Comparison of ENCODE assay signal across 25 cellular contexts in the genomic region with DNA sequence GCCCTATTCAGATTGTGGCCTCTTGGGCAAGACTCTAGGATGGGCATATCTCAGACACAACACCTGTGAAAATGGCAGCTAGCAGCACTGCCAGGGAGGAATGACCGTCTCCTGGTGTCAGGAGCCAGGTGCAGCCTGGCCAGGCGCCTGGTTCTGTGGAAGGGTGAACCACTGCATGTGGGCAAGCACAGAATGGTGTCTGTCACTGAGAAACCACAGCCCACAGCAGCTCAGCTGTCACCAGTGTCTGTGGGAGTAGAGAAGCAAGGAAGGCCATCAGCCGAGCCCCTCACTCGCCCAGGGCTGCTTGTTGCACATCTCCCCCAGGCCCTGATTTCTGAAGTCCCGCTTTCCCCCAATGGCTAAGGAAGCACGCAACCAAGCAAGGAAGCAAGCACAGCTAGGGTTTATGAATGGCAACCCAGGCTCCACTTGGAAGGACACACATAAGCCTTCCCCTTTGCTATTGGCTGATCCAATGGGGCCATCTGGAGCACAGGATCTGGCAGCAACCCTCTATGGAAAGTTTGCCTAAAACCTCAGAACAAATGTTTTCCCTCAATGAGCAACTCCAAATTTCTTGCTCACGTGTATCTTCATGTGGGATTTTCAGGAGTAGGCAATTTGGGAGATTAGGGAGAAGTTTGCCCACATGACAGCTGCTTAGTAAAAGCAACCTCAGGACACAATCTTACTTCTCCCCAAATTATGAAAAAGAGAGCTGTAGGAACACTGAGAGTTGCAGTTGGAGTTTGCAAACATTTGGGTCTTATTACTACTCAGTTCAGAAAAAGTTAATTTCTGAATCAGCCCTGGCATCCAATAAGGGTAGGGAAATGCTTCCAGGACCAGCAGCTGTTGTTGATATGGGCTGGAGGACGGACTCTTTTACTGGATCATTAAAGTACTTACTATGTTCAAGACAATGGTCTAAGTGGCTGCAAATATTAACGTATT. TPM values are rescaled to one million over a fixed set of nuclear protein-coding genes. Genes with fewer than 3 reads are reported as not detected.
DNase-seq lines count a peak whose midpoint lies in the region; ATAC-seq and TF ChIP-seq lines count a peak whose summit lies in the region.
"Had no signal": no experiment of that assay in that cellular context is flagged by ENCODE, and none has a peak within 500 bp of the region (broad histone marks: within the 10 kb centered on the region; RNA-seq: fewer than 3 reads in every experiment).

No MANE protein-coding gene starts in this region.

- no peaks in the 10 kb centered on the region for H3K79me2 ChIP-seq in neural progenitor cell (ENCODE audit: low read depth)

- H3K4me3 Mint-ChIP-seq in neural progenitor cell, result no peak overlapping the region
- H3K4me3 Mint-ChIP-seq in naive thymus-derived CD4-positive, alpha-beta T cell, result no peak overlapping the region
- H3K4me3 Mint-ChIP-seq: activated CD4-positive, alpha-beta memory T cell treated with anti-CD3 and anti-CD28 coated beads, Interleukin-2, amount 10 ng/mL, durations not matched to agents 7 days and 5 days; activated naive CD8-positive, alpha-beta T cell treated with anti-CD3 and anti-CD28 coated beads for 36 hours; activated T-cell treated with anti-CD3 and anti-CD28 coated beads, Interleukin-2, amount 50 U/mL, for 4 hours; CD8-positive, alpha-beta T cell; naive thymus-derived CD8-positive, alpha-beta T cell; stimulated activated memory B cell treated with anti-CD40 and anti-IgM and Interleukin-4, amounts not matched to agents 10 μg/mL and 1 μg/mL and 100 μg/mL, for 72 hours; T-helper 17 cell had no signal

- no peaks in the 10 kb centered on the region for H3F3A ChIP-seq in neural progenitor cell (ENCODE audit: low read depth)

- POLR2A ChIA-PET in naive thymus-derived CD4-positive, alpha-beta T cell (lab: Charles Lee), result no interaction called here

- H4K20me1 ChIP-seq in neural progenitor cell (ENCODE audit: low read depth), result no peaks in the 10 kb centered on the region

- DNase-seq in AG10803 (ENCODE audit: low read depth) (peak; percentile 64), SK-MEL-5 (ENCODE audit: low read depth, low spot score) (peak; percentile 2), neural progenitor cell (ENCODE audit: low spot score) (no peak), stomach (no peak), KG1 (lab: John Stamatoyannopoulos, UW) (no peak)
- DNase-seq in central memory CD4-positive, alpha-beta T cell, result no peak
- DNase-seq in naive thymus-derived CD4-positive, alpha-beta T cell, result no peak
- DNase-seq: ACHN; activated CD4-positive, alpha-beta memory T cell treated with anti-CD3 and anti-CD28 coated beads, Interleukin-2, amount 10 ng/mL, durations not matched to agents 7 days and 5 days; activated naive CD8-positive, alpha-beta T cell treated with anti-CD3 and anti-CD28 coated beads for 36 hours; activated T-cell treated with anti-CD3 and anti-CD28 coated beads, Interleukin-2, amount 50 U/mL, for 4 hours; CD8-positive, alpha-beta T cell; effector CD8-positive, alpha-beta T cell; foreskin fibroblast; naive thymus-derived CD8-positive, alpha-beta T cell; NCI-H1105 treated with DMSO at 0.1 percent for 48 hours; stimulated activated CD4-positive, alpha-beta T cell treated with anti-CD3 and anti-CD28 coated beads, Interleukin-12 subunit alpha, Interleukin-12 subunit beta, amount 100 ng/mL, for 4 hours; T-helper 17 cell had no signal

- in situ Hi-C loops in SK-MEL-5 (cut with HindIII; ENCODE audit: low pct_unique_long_range_greater_than_20kb, low sequenced_read_pairs), result no loop called here

- peaks cover 2% of the 10 kb centered on the region for H3K27me3 Mint-ChIP-seq in neural progenitor cell (ENCODE audit: insufficient read depth, low read depth)
- H3K27me3 Mint-ChIP-seq in naive thymus-derived CD4-positive, alpha-beta T cell, result peaks cover 0 to 12% (median 4%) of the 10 kb centered on the region in 5 donors
- H3K27me3 Mint-ChIP-seq: activated naive CD8-positive, alpha-beta T cell treated with anti-CD3 and anti-CD28 coated beads for 36 hours had no signal

- peaks cover 1% of the 10 kb centered on the region for H3K36me3 Mint-ChIP-seq in neural progenitor cell
- no peaks in the 10 kb centered on the region for H3K36me3 Mint-ChIP-seq in naive thymus-derived CD4-positive, alpha-beta T cell
- H3K36me3 Mint-ChIP-seq: activated naive CD8-positive, alpha-beta T cell treated with anti-CD3 and anti-CD28 coated beads for 36 hours; CD8-positive, alpha-beta T cell; naive thymus-derived CD8-positive, alpha-beta T cell; stimulated activated memory B cell treated with anti-CD40 and anti-IgM and Interleukin-4, amounts not matched to agents 10 μg/mL and 1 μg/mL and 100 μg/mL, for 72 hours had no signal

- no peak overlapping the region for H3K4me2 ChIP-seq in neural progenitor cell

- H3K9ac ChIP-seq in neural progenitor cell, result no peak overlapping the region

- H3K27ac Mint-ChIP-seq in neural progenitor cell, result no peak overlapping the region
- H3K27ac Mint-ChIP-seq in naive thymus-derived CD4-positive, alpha-beta T cell, result no peak overlapping the region
- H3K27ac Mint-ChIP-seq: activated CD4-positive, alpha-beta memory T cell treated with anti-CD3 and anti-CD28 coated beads, Interleukin-2, amount 10 ng/mL, durations not matched to agents 7 days and 5 days; activated naive CD8-positive, alpha-beta T cell treated with anti-CD3 and anti-CD28 coated beads for 36 hours; CD8-positive, alpha-beta T cell; naive thymus-derived CD8-positive, alpha-beta T cell; stimulated activated memory B cell treated with anti-CD40 and anti-IgM and Interleukin-4, amounts not matched to agents 10 μg/mL and 1 μg/mL and 100 μg/mL, for 72 hours; T-helper 17 cell had no signal

- CTCF ChIA-PET in naive thymus-derived CD4-positive, alpha-beta T cell (lab: Charles Lee), result no interaction called here

- TF ChIP-seq EP300 in gastroesophageal sphincter (IDR thresholded peaks at IDR 0.05), result no peak
- no peak for TF ChIP-seq EP300 in stomach (IDR thresholded peaks at IDR 0.05)

- intact Hi-C loops in stomach (cut with DNase I; ENCODE audit: low total_unique reads), result loop anchor here (10.0 kb wide), 2 partner anchors 99 to 1089 kb away; no protein-coding TSS in a partner anchor
- intact Hi-C loops in naive thymus-derived CD4-positive, alpha-beta T cell (cut with micrococcal nuclease), result no loop called here

- ATAC-seq in gastroesophageal sphincter, result peak; percentile 63
- no peak for ATAC-seq in naive thymus-derived CD4-positive, alpha-beta T cell
- ATAC-seq: activated T-cell treated with anti-CD3 and anti-CD28 coated beads, Interleukin-2, amount 50 U/mL, for 4 hours; CD8-positive, alpha-beta T cell; naive thymus-derived CD8-positive, alpha-beta T cell; stimulated activated memory B cell treated with anti-CD40 and anti-IgM and Interleukin-4, amounts not matched to agents 10 μg/mL and 1 μg/mL and 100 μg/mL, for 72 hours; T-helper 17 cell had no signal

- H3K4me3 ChIP-seq in AG10803 (ENCODE audit: low read length) (no peak overlapping the region), gastroesophageal sphincter (no peak overlapping the region), neural progenitor cell (no peak overlapping the region), stomach (no peak overlapping the region)
- H3K4me3 ChIP-seq in naive thymus-derived CD4-positive, alpha-beta T cell (ENCODE audit: low read length), result no peak overlapping the region

- 53 to 54% methylated on average over 3 of the region's 9 CpGs for WGBS in gastroesophageal sphincter (ENCODE audit: low coverage in 1 of 2), 2 donors
- 71 to 81% (median 79%) methylated on average over 6 to 9 of the region's 9 CpGs for WGBS in stomach, 5 donors

- H3K9me3 ChIP-seq in gastroesophageal sphincter, result no peaks in the 10 kb centered on the region
- no peaks in the 10 kb centered on the region for H3K9me3 ChIP-seq in neural progenitor cell (ENCODE audit: low read depth)
- H3K9me3 ChIP-seq in stomach, result no peaks in the 10 kb centered on the region
- H3K9me3 ChIP-seq in naive thymus-derived CD4-positive, alpha-beta T cell (ENCODE audit: control insufficient read depth in 2 of 3, low read length in 3 of 3), result no peaks in the 10 kb centered on the region

- H3K27me3 ChIP-seq in gastroesophageal sphincter, result no peaks in the 10 kb centered on the region
- no peaks in the 10 kb centered on the region for H3K27me3 ChIP-seq in neural progenitor cell
- H3K27me3 ChIP-seq in stomach, result no peaks in the 10 kb centered on the region
- no peaks in the 10 kb centered on the region for H3K27me3 ChIP-seq in naive thymus-derived CD4-positive, alpha-beta T cell (ENCODE audit: control insufficient read depth in 2 of 2, insufficient read depth in 2 of 2, low read length in 2 of 2)

- H3K4me1 ChIP-seq in gastroesophageal sphincter, result peaks cover 0 to 37% (median 7%) of the 10 kb centered on the region in 3 donors
- no peaks in the 10 kb centered on the region for H3K4me1 ChIP-seq in neural progenitor cell
- H3K4me1 ChIP-seq in stomach, result peaks cover 0 to 31% (median 0%) of the 10 kb centered on the region in 4 donors
- H3K4me1 ChIP-seq in naive thymus-derived CD4-positive, alpha-beta T cell (ENCODE audit: control insufficient read depth in 2 of 2, insufficient read depth in 2 of 2, low read length in 2 of 2), result no peaks in the 10 kb centered on the region

- no peaks in the 10 kb centered on the region for H3K4me1 Mint-ChIP-seq in neural progenitor cell
- H3K4me1 Mint-ChIP-seq in naive thymus-derived CD4-positive, alpha-beta T cell, result no peaks in the 10 kb centered on the region
- H3K4me1 Mint-ChIP-seq: activated CD4-positive, alpha-beta memory T cell treated with anti-CD3 and anti-CD28 coated beads, Interleukin-2, amount 10 ng/mL, durations not matched to agents 7 days and 5 days; activated naive CD8-positive, alpha-beta T cell treated with anti-CD3 and anti-CD28 coated beads for 36 hours; naive thymus-derived CD8-positive, alpha-beta T cell; stimulated activated memory B cell treated with anti-CD40 and anti-IgM and Interleukin-4, amounts not matched to agents 10 μg/mL and 1 μg/mL and 100 μg/mL, for 72 hours; T-helper 17 cell had no signal

- H3K27ac ChIP-seq in gastroesophageal sphincter (peak overlapping the region in 3 of 4 donors; percentile 39 to 56 (median 52)), neural progenitor cell (no peak overlapping the region), stomach (peak overlapping the region in 2 of 5 donors; percentile 34 to 52)
- no peak overlapping the region for H3K27ac ChIP-seq in naive thymus-derived CD4-positive, alpha-beta T cell (ENCODE audit: low read depth, low read length)

- TF ChIP-seq CTCF in AG10803 (conservative IDR thresholded peaks at IDR 0.05; ENCODE audit: low read length) (no peak), gastroesophageal sphincter (IDR thresholded peaks at IDR 0.05) (no peak), neural progenitor cell (IDR thresholded peaks at IDR 0.05) (peak; percentile 10), stomach (IDR thresholded peaks at IDR 0.05) (no peak)

- TF ChIP-seq POLR2A in gastroesophageal sphincter (IDR thresholded peaks at IDR 0.05), result no peak
- TF ChIP-seq POLR2A in stomach (IDR thresholded peaks at IDR 0.05), result no peak

- no peak overlapping the region for H2AFZ ChIP-seq in neural progenitor cell (replicated peaks)

- H3K36me3 ChIP-seq in gastroesophageal sphincter, result peaks cover 0 to 8% of the 10 kb centered on the region in 2 donors
- H3K36me3 ChIP-seq in neural progenitor cell, result no peaks in the 10 kb centered on the region
- no peaks in the 10 kb centered on the region for H3K36me3 ChIP-seq in stomach
- H3K36me3 ChIP-seq in naive thymus-derived CD4-positive, alpha-beta T cell (ENCODE audit: control insufficient read depth in 2 of 3, insufficient read depth in 3 of 3, low read length in 3 of 3), result no peaks in the 10 kb centered on the region

- peaks cover 2% of the 10 kb centered on the region for H3K9me3 Mint-ChIP-seq in neural progenitor cell
- H3K9me3 Mint-ChIP-seq in naive thymus-derived CD4-positive, alpha-beta T cell, result no peaks in the 10 kb centered on the region
- H3K9me3 Mint-ChIP-seq: activated CD4-positive, alpha-beta memory T cell treated with anti-CD3 and anti-CD28 coated beads, Interleukin-2, amount 10 ng/mL, durations not matched to agents 7 days and 5 days; activated naive CD8-positive, alpha-beta T cell treated with anti-CD3 and anti-CD28 coated beads for 36 hours; activated T-cell treated with anti-CD3 and anti-CD28 coated beads, Interleukin-2, amount 50 U/mL, for 4 hours; CD8-positive, alpha-beta T cell; naive thymus-derived CD8-positive, alpha-beta T cell; stimulated activated memory B cell treated with anti-CD40 and anti-IgM and Interleukin-4, amounts not matched to agents 10 μg/mL and 1 μg/mL and 100 μg/mL, for 72 hours had no signal

RNA-seq across cellular contexts. Expression of gene GPHB5, which starts 44.7 kb away (rescaled TPM):
- total RNA-seq in SK-MEL-5 (2014; rRNA removed; shearing (Covaris generic)), result not detected in 2 replicates
- polyA plus RNA-seq in SK-MEL-5 (2015; cell fraction: cytosol; rRNA removed), result not detected in 2 replicates
- not detected in 2 replicates for polyA plus RNA-seq in SK-MEL-5 (2015; cell fraction: nucleus; rRNA removed)
- total RNA-seq in gastroesophageal sphincter (not detected), neural progenitor cell (ENCODE audit: low replicate concordance) (not detected in 2 replicates), stomach (not detected)
- not detected for polyA plus RNA-seq in stomach
- not detected for total RNA-seq in naive thymus-derived CD4-positive, alpha-beta T cell
- polyA plus RNA-seq in naive thymus-derived CD4-positive, alpha-beta T cell, result not detected
- total RNA-seq: activated CD4-positive, alpha-beta memory T cell treated with anti-CD3 and anti-CD28 coated beads, Interleukin-2, amount 10 ng/mL, durations not matched to agents 7 days and 5 days; activated naive CD8-positive, alpha-beta T cell treated with anti-CD3 and anti-CD28 coated beads for 36 hours; activated T-cell treated with anti-CD3 and anti-CD28 coated beads, Interleukin-2, amount 50 U/mL, for 4 hours; CD8-positive, alpha-beta T cell; HT1080; LHCN-M2; liver; naive thymus-derived CD8-positive, alpha-beta T cell; posterior vena cava; T-helper 17 cell; ureter had no signal
- polyA plus RNA-seq: liver; naive thymus-derived CD8-positive, alpha-beta T cell had no signal

Comparison
In these comparisons a context has a peak if more than half of its experiments do, and no peak if none do; other contexts are left out.
1. DNase-seq: peak in AG10803 (single experiment) and SK-MEL-5 (single experiment); none in neural progenitor cell (single experiment), central memory CD4-positive, alpha-beta T cell (single experiment), stomach (single experiment), naive thymus-derived CD4-positive, alpha-beta T cell (0 of 9) and KG1 (single experiment).
2. H3K27ac ChIP-seq: peak in gastroesophageal sphincter (3 of 4); none in neural progenitor cell (single experiment) and naive thymus-derived CD4-positive, alpha-beta T cell (single experiment).